Comparison of ENCODE assay signal across 8 cellular contexts in genomic region chr12:57459750-57460400, GRCh38. TPM values are rescaled to one million over a fixed set of nuclear protein-coding genes. Genes with fewer than 3 reads are reported as not detected.
DNase-seq lines count a peak whose midpoint lies in the region; ATAC-seq and TF ChIP-seq lines count a peak whose summit lies in the region.

GLI1 (plus strand) TSS chr12:57459785; CDS start chr12:57463692, 3,907 bp downstream.

- TF ChIP-seq CTCF in C4-2B (conservative IDR thresholded peaks at IDR 0.05) (no peak), brain microvascular endothelial cell (IDR thresholded peaks at IDR 0.05; ENCODE audit: low read depth, low read length, missing control alignments) (no peak), liver (IDR thresholded peaks at IDR 0.05; ENCODE audit: low read depth, low read length, missing input control) (no peak), tibial nerve (IDR thresholded peaks at IDR 0.05) (no peak)

- H3K9me3 ChIP-seq in HUES6 (ENCODE audit: control insufficient read depth, insufficient read depth, low read depth, low read length), result no peaks in the 10 kb centered on the region
- no peaks in the 10 kb centered on the region for H3K9me3 ChIP-seq in liver (ENCODE audit: control insufficient read depth in 4 of 4, low read length in 3 of 4)
- H3K9me3 ChIP-seq in tibial nerve, result no peaks in the 10 kb centered on the region

- WGBS in liver, result under 1% methylated on average over 34 of the region's 34 CpGs
- 0 to 1% methylated on average over 18 to 34 of the region's 34 CpGs for WGBS in tibial nerve, 2 donors

- no peaks in the 10 kb centered on the region for H3K27me3 ChIP-seq in HUES6 (ENCODE audit: control insufficient read depth, insufficient read depth, low read length)
- no peaks in the 10 kb centered on the region for H3K27me3 ChIP-seq in brain microvascular endothelial cell (replicated peaks)
- H3K27me3 ChIP-seq in liver (ENCODE audit: control insufficient read depth in 4 of 4, insufficient read depth in 4 of 4, low read length in 3 of 4), result no peaks in the 10 kb centered on the region
- H3K27me3 ChIP-seq in tibial nerve, result peaks cover 0 to 6% of the 10 kb centered on the region in 2 donors

- H3K4me1 ChIP-seq in HUES6 (ENCODE audit: control insufficient read depth, insufficient read depth, low read length) (peaks cover 31% of the 10 kb centered on the region), liver (ENCODE audit: control insufficient read depth in 4 of 4, insufficient read depth in 4 of 4, low read length in 3 of 4) (peaks cover 7 to 39% (median 20%) of the 10 kb centered on the region in 4 donors), tibial nerve (peaks cover 0 to 45% (median 23%) of the 10 kb centered on the region in 4 donors)

- H3K9ac ChIP-seq in HUES6 (ENCODE audit: low read length) (peak within 1 kb of the TSS; percentile 62), liver (ENCODE audit: low read depth in 1 of 2, low read length in 2 of 2) (peak within 1 kb of the TSS; percentile 72 to 87)

- no peak for TF ChIP-seq POLR2A in tibial nerve (IDR thresholded peaks at IDR 0.05)

- in situ Hi-C loops in brain microvascular endothelial cell (cut with HindIII; ENCODE audit: low pct_ligation_motif_present, low sequenced_read_pairs), result no loop called here

- H3K36me3 ChIP-seq in HUES6 (ENCODE audit: control insufficient read depth, insufficient read depth, low read length) (0 out of 2 replicates have a peak, but pooled peaks cover 2% of the 10 kb centered on the region), brain microvascular endothelial cell (replicated peaks) (no peaks in the 10 kb centered on the region), liver (ENCODE audit: control insufficient read depth in 4 of 4, insufficient read depth in 3 of 4, low read depth in 1 of 4, low read length in 3 of 4) (no peaks in the 10 kb centered on the region), tibial nerve (peaks cover 0 to 2% (median 0%) of the 10 kb centered on the region in 3 donors)

- DNase-seq in brain microvascular endothelial cell (no peak), tibial nerve (ENCODE audit: low spot score in 2 of 2) (peak in 1 of 2 donors; percentile 41), NCI-H2107 treated with DMSO at 0.1 percent for 48 hours (lab: John Stamatoyannopoulos, UW; ENCODE audit: unreplicated experiment) (no peak)
- DNase-seq in activated CD4-positive, alpha-beta T cell treated with anti-CD3 and anti-CD28 coated beads, Interleukin-2, amount 50 U/mL, for 1 hour, result no peak

- no peak for TF ChIP-seq RAD21 in liver (IDR thresholded peaks at IDR 0.05)

- no peak for ATAC-seq in HG02678 (IDR thresholded peaks at IDR 0.05; ENCODE audit: unreplicated experiment)

- peak within 1 kb of the TSS; percentile 80 for H3K4me3 ChIP-seq in HUES6 (ENCODE audit: low read depth, low read length)
- H3K4me3 ChIP-seq in brain microvascular endothelial cell (ENCODE audit: low read depth, low read length), result peak within 1 kb of the TSS; percentile 75
- H3K4me3 ChIP-seq in liver (ENCODE audit: low read depth in 1 of 3, low read length in 3 of 3), result peak within 1 kb of the TSS; percentile 45 to 80 (median 67)
- peak within 1 kb of the TSS; percentile 62 to 84 (median 80) for H3K4me3 ChIP-seq in tibial nerve

- TF ChIP-seq EP300 in tibial nerve (IDR thresholded peaks at IDR 0.05), result no peak

- peak within 1 kb of the TSS; percentile 39 for H3K27ac ChIP-seq in C4-2B
- H3K27ac ChIP-seq in HUES6 (ENCODE audit: low read depth, low read length), result peak within 1 kb of the TSS; percentile 75
- peak within 1 kb of the TSS; percentile 2 for H3K27ac ChIP-seq in brain microvascular endothelial cell
- peak within 1 kb of the TSS; percentile 94 to 96 for H3K27ac ChIP-seq in liver (ENCODE audit: low read depth in 1 of 2, low read length in 2 of 2)
- H3K27ac ChIP-seq in tibial nerve, result peak within 1 kb of the TSS; percentile 81 to 92 (median 86)

TF ChIP-seq in liver, 16 proteins besides CTCF, POLR2A, EP300 and RAD21:
- TF ChIP-seq FOXA2 (IDR thresholded peaks at IDR 0.05) (no peak), HNF4A (conservative IDR thresholded peaks at IDR 0.05) (no peak), JUND (IDR thresholded peaks at IDR 0.05) (no peak), ATF3 (IDR thresholded peaks at IDR 0.05) (no peak), TAF1 (conservative IDR thresholded peaks at IDR 0.05) (no peak), RXRA (IDR thresholded peaks at IDR 0.05) (no peak)

RNA-seq across cellular contexts. Expression of gene GLI1, which starts in this region (rescaled TPM):
- under 1 TPM; 0.09 to 0.25 TPM for total RNA-seq in liver
- under 1 TPM; 0.23 to 0.44 TPM for polyA plus RNA-seq in liver
- total RNA-seq in tibial nerve, result 10 to 100 TPM; 16.2 to 61.0 (median 38.7) TPM

Comparison
In these comparisons a context has a peak if more than half of its experiments do, and no peak if none do; other contexts are left out.
1. RNA of gene GLI1 (total RNA-seq): 16.2 to 61.0 TPM in tibial nerve; 0.09 to 0.25 TPM in liver; every median in the first group is over 10 times any median in the second.
2. H3K27ac ChIP-seq: peak in every context shown above with its lines; median percentile 95 in liver; 86 in tibial nerve; 75 in HUES6; 39 in C4-2B; 2 in brain microvascular endothelial cell.
3. Peak in every context shown above with its lines, with median percentiles within 50 percentile points of each other: H3K4me3 ChIP-seq.